9 cellular contexts compared by ENCODE assay signal in the genomic region with DNA sequence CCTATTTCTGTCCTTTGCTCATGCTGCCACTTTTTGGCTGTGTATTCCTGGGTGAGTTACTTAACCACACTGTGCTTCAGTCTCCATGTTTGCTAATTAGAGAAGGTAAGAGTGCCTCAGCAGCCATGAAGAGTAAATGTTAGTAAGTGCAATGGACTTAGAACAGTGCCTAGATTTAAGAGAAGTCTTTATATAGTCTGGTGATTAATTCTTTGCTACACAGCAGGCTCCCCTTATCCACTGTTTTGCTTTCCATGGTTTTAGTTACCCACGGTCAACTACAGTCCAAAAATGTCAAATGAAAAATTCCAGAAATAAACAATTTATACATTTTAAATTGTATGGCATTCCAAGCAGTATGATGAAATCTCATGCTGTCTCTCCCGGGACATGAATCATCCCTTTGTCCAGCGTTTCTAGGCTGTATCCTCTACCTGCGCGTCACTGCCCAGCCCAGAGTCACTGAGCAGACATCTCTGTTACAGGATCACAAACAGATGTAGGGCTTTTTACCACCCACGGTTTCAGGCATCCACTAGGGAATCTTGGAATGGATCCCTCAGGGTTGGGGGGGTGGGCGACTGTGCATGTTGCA.
A peak's percentile ranks its signal among the peaks of the same experiment; 100 is the strongest.
DNase-seq lines count a peak whose midpoint lies in the region; TF ChIP-seq lines count a peak whose summit lies in the region.
"Had no signal": no experiment of that assay in that cellular context is flagged by ENCODE, and none has a peak within 500 bp of the region (broad histone marks: within the 10 kb centered on the region; RNA-seq: fewer than 3 reads in every experiment).

No MANE protein-coding gene starts in this region.

- H3K27me3 ChIP-seq in adrenal gland (no peaks in the 10 kb centered on the region), skeletal muscle satellite cell (ENCODE audit: control insufficient read depth, insufficient read depth, low read length) (no peaks in the 10 kb centered on the region), esophagus squamous epithelium (no peaks in the 10 kb centered on the region), uterus (no peaks in the 10 kb centered on the region)

- H3K4me3 ChIP-seq in HFF-Myc (replicated peaks; ENCODE audit: low read depth, low read length) (no peak overlapping the region), adrenal gland (no peak overlapping the region), skeletal muscle satellite cell (ENCODE audit: low read length) (no peak overlapping the region), esophagus squamous epithelium (no peak overlapping the region), uterus (no peak overlapping the region)

- H3K9me3 ChIP-seq in adrenal gland (replicated peaks in 1 of 3) (no peaks in the 10 kb centered on the region), skeletal muscle satellite cell (replicated peaks; ENCODE audit: low read length) (no peaks in the 10 kb centered on the region), esophagus squamous epithelium (no peaks in the 10 kb centered on the region), uterus (no peaks in the 10 kb centered on the region)

- no peak for TF ChIP-seq POLR2A in adrenal gland (IDR thresholded peaks at IDR 0.05)
- TF ChIP-seq POLR2A in esophagus squamous epithelium (IDR thresholded peaks at IDR 0.05): no peak
- no peak for TF ChIP-seq POLR2A in uterus (IDR thresholded peaks at IDR 0.05)

- intact Hi-C loops in adrenal gland (cut with DNase I): no loop called here
- intact Hi-C loops in esophagus squamous epithelium (cut with DNase I): no loop called here
- intact Hi-C loops in uterus (cut with DNase I; ENCODE audit: low total_unique reads): loop anchor here (10.0 kb wide), 1 partner anchor 55 kb away; no protein-coding TSS in a partner anchor

- DNase-seq in HFF-Myc (ENCODE audit: extremely low read depth, low read depth) (peak; percentile 97), adrenal gland (peak in 6 of 7 donors; percentile 29 to 72 (median 48)), glomerular endothelial cell (ENCODE audit: extremely low read depth, low read depth, low spot score) (peak; percentile 37), GDM1 (lab: John Stamatoyannopoulos, UW) (no peak), esophagus squamous epithelium (lab: John Stamatoyannopoulos, UW) (no peak), NCI-H1417 treated with DMSO at 0.1 percent for 48 hours (lab: John Stamatoyannopoulos, UW) (no peak), uterus (no peak)
- DNase-seq: NCI-H524 had no signal

- H3K4me2 ChIP-seq in skeletal muscle satellite cell (ENCODE audit: low read length): peak overlapping the region; percentile 49

- H3K9ac ChIP-seq in skeletal muscle satellite cell (ENCODE audit: low read depth, low read length): peak overlapping the region; percentile 54

- peaks cover 0 to 4% of the 10 kb centered on the region in 2 donors for H3K4me1 ChIP-seq in adrenal gland (replicated peaks in 1 of 2)
- H3K4me1 ChIP-seq in skeletal muscle satellite cell (ENCODE audit: control insufficient read depth, insufficient read depth, low read length): peaks cover 22% of the 10 kb centered on the region
- H3K4me1 ChIP-seq in esophagus squamous epithelium: peaks cover 0 to 8% (median 0%) of the 10 kb centered on the region in 3 donors
- no peaks in the 10 kb centered on the region for H3K4me1 ChIP-seq in uterus

- no peak for TF ChIP-seq CTCF in HFF-Myc (IDR thresholded peaks at IDR 0.05; ENCODE audit: low read depth, low read length, missing control alignments)
- TF ChIP-seq CTCF in adrenal gland (IDR thresholded peaks at IDR 0.05): no peak
- no peak for TF ChIP-seq CTCF in esophagus squamous epithelium (IDR thresholded peaks at IDR 0.05)
- no peak for TF ChIP-seq CTCF in uterus (IDR thresholded peaks at IDR 0.05)

- 52 to 64% (median 60%) methylated on average over 7 of the region's 7 CpGs for WGBS in adrenal gland, 4 donors
- 35 to 53% methylated on average over 7 of the region's 7 CpGs for WGBS in esophagus squamous epithelium, 2 donors

- H3K27ac ChIP-seq in adrenal gland (no peak overlapping the region), esophagus squamous epithelium (no peak overlapping the region), uterus (no peak overlapping the region)

- H3K36me3 ChIP-seq in adrenal gland (replicated peaks in 1 of 2) (peaks cover 0 to 17% of the 10 kb centered on the region in 2 donors), skeletal muscle satellite cell (ENCODE audit: insufficient read depth, low read length) (peaks cover 4% of the 10 kb centered on the region), esophagus squamous epithelium (peaks cover 0 to 12% (median 0%) of the 10 kb centered on the region in 3 donors), uterus (no peaks in the 10 kb centered on the region)

Comparison
In these comparisons a context has a peak if more than half of its experiments do, and no peak if none do; other contexts are left out.
1. DNase-seq: peak in HFF-Myc (single experiment), adrenal gland (6 of 7) and glomerular endothelial cell (single experiment); none in GDM1 (single experiment), esophagus squamous epithelium (single experiment), NCI-H1417 treated with DMSO at 0.1 percent for 48 hours (single experiment) and uterus (0 of 2).